In genomic region chr12:87778065-87778464, GRCh38 we compare ENCODE assay signal across 33 cellular contexts.
"Had no signal": no experiment of that assay in that cellular context is flagged by ENCODE, and none has a peak within 500 bp of the region (broad histone marks: within the 10 kb centered on the region; RNA-seq: fewer than 3 reads in every experiment).

No MANE protein-coding gene starts in this region.

- H3K27me3 ChIP-seq: adrenal gland, body of pancreas, brain microvascular endothelial cell, breast epithelium had no signal

- H3K4me1 ChIP-seq: adrenal gland, breast epithelium had no signal

- H3K4me3 ChIP-seq: adrenal gland, body of pancreas, breast epithelium had no signal

- FAIRE-seq: astrocyte, TTC549 had no signal

- DNase-seq: activated B cell treated with CpG ODN at 0.5 μM for 24 hours; activated CD4-positive, alpha-beta memory T cell treated with anti-CD3 and anti-CD28 coated beads for 36 hours; activated CD4-positive, alpha-beta T cell treated with anti-CD3 and anti-CD28 coated beads for 4 hours; activated CD4-positive, alpha-beta T cell treated with anti-CD3 and anti-CD28 coated beads, Interleukin-2, amount 10 ng/mL, durations not matched to agents 24 days and 14 days; activated CD4-positive, alpha-beta T cell treated with anti-CD3 and anti-CD28 coated beads, Interleukin-2, amount 50 U/mL, for 1 hour; activated CD4-positive, alpha-beta T cell treated with anti-CD3 and anti-CD28 coated beads, Interleukin-2, amount 50 U/mL, for 4 hours; activated CD4-positive, CD25-positive, alpha-beta regulatory T cell treated with anti-CD3 and anti-CD28 coated beads, Interleukin-2, amount 50 U/mL, for 72 hours; activated CD8-positive, alpha-beta memory T cell treated with anti-CD3 and anti-CD28 coated beads, Interleukin-2, amount 50 U/mL, for 4 hours; activated CD8-positive, alpha-beta T cell treated with anti-CD3 and anti-CD28 coated beads for 36 hours; activated effector memory CD4-positive, alpha-beta T cell treated with anti-CD3 and anti-CD28 coated beads, Interleukin-2, amount 50 U/mL, for 16 hours; activated gamma-delta T cell treated with Interleukin-2 at 50 U/mL for 16 hours; activated naive CD4-positive, alpha-beta T cell; activated naive CD4-positive, alpha-beta T cell treated with anti-CD3 and anti-CD28 coated beads for 36 hours; activated naive CD4-positive, alpha-beta T cell treated with anti-CD3 and anti-CD28 coated beads, Interleukin-2, amount 50 U/mL, for 16 hours; activated naive CD8-positive, alpha-beta T cell treated with anti-CD3 and anti-CD28 coated beads for 36 hours; activated T-cell treated with anti-CD3 and anti-CD28 coated beads for 4 hours; activated T-cell treated with anti-CD3 and anti-CD28 coated beads, Interleukin-2, amount 50 U/mL, for 1 hour; activated T-cell treated with anti-CD3 and anti-CD28 coated beads, Interleukin-2, amount 50 U/mL, for 4 hours; activated T-cell treated with anti-CD3 and anti-CD28 coated beads, Interleukin-2, amount 50 U/mL, for 72 hours; adrenal gland; amniotic stem cell; aorta; body of pancreas; brain microvascular endothelial cell; central memory CD4-positive, alpha-beta T cell; T-helper 2 cell; T-helper 9 cell had no signal

- H3K27ac ChIP-seq: adrenal gland, body of pancreas, brain microvascular endothelial cell, breast epithelium, VCaP had no signal

- ATAC-seq: activated CD8-positive, alpha-beta T cell treated with anti-CD3 and anti-CD28 coated beads for 36 hours; activated naive CD4-positive, alpha-beta T cell treated with anti-CD3 and anti-CD28 coated beads, Interleukin-2, amount 50 U/mL, for 72 hours; activated T-cell treated with anti-CD3 and anti-CD28 coated beads, Interleukin-2, amount 50 U/mL, for 4 hours; activated T-cell treated with anti-CD3 and anti-CD28 coated beads, Interleukin-2, amount 50 U/mL, for 72 hours; activated T-helper 17 cell treated with anti-CD3 and anti-CD28 coated beads, Interleukin-2, amount 50 U/mL, for 72 hours; body of pancreas had no signal

- H3K9me3 ChIP-seq: adrenal gland, body of pancreas, breast epithelium had no signal

- H3K36me3 ChIP-seq: adrenal gland, brain microvascular endothelial cell, breast epithelium had no signal
